In the genomic region with DNA sequence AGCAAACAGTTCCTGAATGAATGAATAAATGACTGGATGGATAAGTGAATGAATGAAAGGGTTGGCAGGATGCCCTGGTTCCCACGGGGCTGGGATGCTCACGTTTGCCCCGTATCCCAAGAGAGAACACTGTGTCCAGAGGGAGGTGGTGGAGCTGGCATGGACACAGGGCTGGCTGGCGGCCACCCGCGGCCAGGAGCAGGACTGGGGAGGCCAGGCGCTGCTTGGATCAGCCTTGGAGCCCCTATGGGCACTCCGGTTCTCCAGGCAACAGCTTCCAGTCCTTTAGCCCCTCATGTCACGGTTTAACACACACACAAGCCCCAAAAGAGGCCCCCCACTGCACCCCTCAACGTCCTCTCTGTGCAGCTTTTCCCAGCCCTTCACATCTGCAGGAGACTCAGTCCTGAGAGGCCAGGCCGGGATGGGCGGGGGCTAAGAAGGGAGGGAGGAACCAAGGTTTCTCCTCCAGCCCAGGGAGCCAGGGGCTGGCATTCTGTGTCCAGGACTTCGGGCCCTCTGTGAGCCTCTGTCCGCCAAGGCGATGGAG, we compare ENCODE assay signal across 10 cellular contexts.
A peak's percentile ranks its signal among the peaks of the same experiment; 100 is the strongest.
DNase-seq lines count a peak whose midpoint lies in the region; ATAC-seq and TF ChIP-seq lines count a peak whose summit lies in the region.
"Had no signal": no experiment of that assay in that cellular context is flagged by ENCODE, and none has a peak within 500 bp of the region (broad histone marks: within the 10 kb centered on the region; RNA-seq: fewer than 3 reads in every experiment).

No MANE protein-coding gene starts in this region.

- H3K27me3 ChIP-seq in neuronal stem cell (ENCODE audit: control insufficient read depth in 3 of 3, insufficient read depth in 3 of 3, low read depth in 1 of 3, low read length in 3 of 3) (no peaks in the 10 kb centered on the region), vagina (no peaks in the 10 kb centered on the region), MG63 (no peaks in the 10 kb centered on the region)
- H3K27me3 ChIP-seq: SJCRH30 had no signal

- peaks cover 10% of the 10 kb centered on the region for H3K27me3 Mint-ChIP-seq in WTC11 (ENCODE audit: low read depth)

- H3K4me2 ChIP-seq in neuronal stem cell (ENCODE audit: insufficient read depth, low read length, poor library complexity, severe bottlenecking): no peak overlapping the region

- peak overlapping the region; percentile 60 for H2AK5ac ChIP-seq in neuronal stem cell (ENCODE audit: low read depth, low read length)

- intact Hi-C loops in Right ventricle myocardium superior (cut with DNase I) (no loop called here), vagina (cut with DNase I) (loop anchor here (10.0 kb wide), 1 partner anchor 88 kb away; a partner anchor contains a TSS)

- H3K4me3 ChIP-seq in neuronal stem cell (ENCODE audit: low read length in 2 of 2) (no peak overlapping the region), vagina (peak overlapping the region in 1 of 2 donors; percentile 32), MG63 (no peak overlapping the region)
- H3K4me3 ChIP-seq: SJCRH30 had no signal

- H3K27ac ChIP-seq in neuronal stem cell (replicated peaks; ENCODE audit: low read length): peak overlapping the region; percentile 96
- H3K27ac ChIP-seq in vagina: peak overlapping the region; percentile 76
- H3K27ac ChIP-seq: SJCRH30 had no signal

- peaks cover 46% of the 10 kb centered on the region for H3K4me1 Mint-ChIP-seq in WTC11

- CTCF ChIA-PET in WTC11 (lab: Charles Lee): interaction anchor here (0.8 to 3.3 kb wide), 6 partner anchors 21 to 134 kb away, joined by 3 to 14 read pairs (median 6); no protein-coding TSS in a partner anchor

- POLR2A ChIA-PET in WTC11 (lab: Charles Lee): interaction anchor here (0.7 to 2.4 kb wide), 2 partner anchors 91 to 142 kb away, joined by 3 to 9 read pairs; a partner anchor contains a TSS

- no peak overlapping the region for H2BK5ac ChIP-seq in neuronal stem cell (ENCODE audit: low read length)

- H3K18ac ChIP-seq in neuronal stem cell (ENCODE audit: low read length): peak overlapping the region; percentile 96

- H3K79me1 ChIP-seq in neuronal stem cell (ENCODE audit: low read depth, low read length): no peaks in the 10 kb centered on the region

- WGBS in neuronal stem cell (ENCODE audit: extremely low coverage in 2 of 2, insufficient read length in 2 of 2, insufficient replicate concordance in 1 of 2), 2 donors: no CpG with 5 or more reads among the region's 15 CpGs

- peak overlapping the region; percentile 75 for H4K91ac ChIP-seq in neuronal stem cell (ENCODE audit: low read depth, low read length, poor library complexity)

- H3K4ac ChIP-seq in neuronal stem cell (ENCODE audit: low read length): no peak overlapping the region

- peaks cover 10% of the 10 kb centered on the region for H3K36me3 Mint-ChIP-seq in WTC11

- H3K14ac ChIP-seq in neuronal stem cell (ENCODE audit: low read length): no peak overlapping the region

- peak overlapping the region; percentile 76 for H2BK15ac ChIP-seq in neuronal stem cell (ENCODE audit: low read length)

- 0 out of 2 replicates have a peak overlapping the region, but pooled peaks have one; percentile 45 for H3K27ac Mint-ChIP-seq in WTC11

- peak overlapping the region; percentile 72 for H3K4me3 Mint-ChIP-seq in WTC11

- H4K8ac ChIP-seq in neuronal stem cell (ENCODE audit: low read depth, low read length): no peak overlapping the region

- H3K9ac ChIP-seq in neuronal stem cell (ENCODE audit: low read depth, low read length, poor library complexity): no peak overlapping the region

- H2BK120ac ChIP-seq in neuronal stem cell (ENCODE audit: low read depth, low read length): peak overlapping the region; percentile 97

- peaks cover 16% of the 10 kb centered on the region for H3K9me3 Mint-ChIP-seq in WTC11

- peak overlapping the region; percentile 9 for H2AFZ ChIP-seq in neuronal stem cell (ENCODE audit: low read length)

- no peak for TF ChIP-seq POLR2A in vagina (IDR thresholded peaks at IDR 0.05)

- DNase-seq in WTC11 (ENCODE audit: low spot score) (peak; percentile 47), Right ventricle myocardium superior (peak; percentile 90), neuronal stem cell (ENCODE audit: low spot score) (no peak), vagina (ENCODE audit: extremely low spot score in 2 of 2) (no peak), NCI-H82 treated with DMSO at 0.1 percent for 48 hours (lab: John Stamatoyannopoulos, UW; ENCODE audit: unreplicated experiment) (no peak), MG63 (no peak)
- DNase-seq in activated CD4-positive, alpha-beta T cell treated with anti-CD3 and anti-CD28 coated beads, Interleukin-2, amount 50 U/mL, for 4 hours: no peak
- DNase-seq: NCI-H1436; SJCRH30; stimulated activated CD4-positive, alpha-beta T cell treated with anti-CD3 and anti-CD28 coated beads, Interleukin-2, amount 100 ng/mL, for 24 hours had no signal

- H3K4me1 ChIP-seq in neuronal stem cell (ENCODE audit: control insufficient read depth in 2 of 2, insufficient read depth in 1 of 2, low read depth in 1 of 2, low read length in 2 of 2): peaks cover 14 to 21% of the 10 kb centered on the region in 2 donors
- H3K4me1 ChIP-seq in vagina: peaks cover 42% of the 10 kb centered on the region

- H3K9me3 ChIP-seq in neuronal stem cell (replicated peaks in 1 of 2; ENCODE audit: control insufficient read depth in 2 of 2, insufficient read depth in 1 of 2, low read depth in 1 of 2, low read length in 2 of 2) (peaks cover 0 to 6% of the 10 kb centered on the region in 2 donors), vagina (no peaks in the 10 kb centered on the region), MG63 (no peaks in the 10 kb centered on the region)
- H3K9me3 ChIP-seq: SJCRH30 had no signal

- no peaks in the 10 kb centered on the region for H3K36me3 ChIP-seq in neuronal stem cell (replicated peaks in 1 of 2; ENCODE audit: control insufficient read depth in 2 of 2, insufficient read depth in 2 of 2, low read length in 2 of 2)
- no peaks in the 10 kb centered on the region for H3K36me3 ChIP-seq in vagina
- H3K36me3 ChIP-seq in MG63: no peaks in the 10 kb centered on the region
- H3K36me3 ChIP-seq: SJCRH30 had no signal

- H3K23ac ChIP-seq in neuronal stem cell (ENCODE audit: low read depth, low read length, poor library complexity): no peak overlapping the region

- ATAC-seq in WTC11 (peak; percentile 37), Right ventricle myocardium superior (ENCODE audit: poor library complexity) (peak; percentile 79)

- TF ChIP-seq CTCF in WTC11 (IDR thresholded peaks at IDR 0.05): no peak
- no peak for TF ChIP-seq CTCF in vagina (IDR thresholded peaks at IDR 0.05)

- H2BK12ac ChIP-seq in neuronal stem cell (ENCODE audit: low read length): no peak overlapping the region

TF ChIP-seq in WTC11, 78 proteins besides CTCF, POLR2A, EP300 and RAD21:
- TF ChIP-seq, protein P1, sequence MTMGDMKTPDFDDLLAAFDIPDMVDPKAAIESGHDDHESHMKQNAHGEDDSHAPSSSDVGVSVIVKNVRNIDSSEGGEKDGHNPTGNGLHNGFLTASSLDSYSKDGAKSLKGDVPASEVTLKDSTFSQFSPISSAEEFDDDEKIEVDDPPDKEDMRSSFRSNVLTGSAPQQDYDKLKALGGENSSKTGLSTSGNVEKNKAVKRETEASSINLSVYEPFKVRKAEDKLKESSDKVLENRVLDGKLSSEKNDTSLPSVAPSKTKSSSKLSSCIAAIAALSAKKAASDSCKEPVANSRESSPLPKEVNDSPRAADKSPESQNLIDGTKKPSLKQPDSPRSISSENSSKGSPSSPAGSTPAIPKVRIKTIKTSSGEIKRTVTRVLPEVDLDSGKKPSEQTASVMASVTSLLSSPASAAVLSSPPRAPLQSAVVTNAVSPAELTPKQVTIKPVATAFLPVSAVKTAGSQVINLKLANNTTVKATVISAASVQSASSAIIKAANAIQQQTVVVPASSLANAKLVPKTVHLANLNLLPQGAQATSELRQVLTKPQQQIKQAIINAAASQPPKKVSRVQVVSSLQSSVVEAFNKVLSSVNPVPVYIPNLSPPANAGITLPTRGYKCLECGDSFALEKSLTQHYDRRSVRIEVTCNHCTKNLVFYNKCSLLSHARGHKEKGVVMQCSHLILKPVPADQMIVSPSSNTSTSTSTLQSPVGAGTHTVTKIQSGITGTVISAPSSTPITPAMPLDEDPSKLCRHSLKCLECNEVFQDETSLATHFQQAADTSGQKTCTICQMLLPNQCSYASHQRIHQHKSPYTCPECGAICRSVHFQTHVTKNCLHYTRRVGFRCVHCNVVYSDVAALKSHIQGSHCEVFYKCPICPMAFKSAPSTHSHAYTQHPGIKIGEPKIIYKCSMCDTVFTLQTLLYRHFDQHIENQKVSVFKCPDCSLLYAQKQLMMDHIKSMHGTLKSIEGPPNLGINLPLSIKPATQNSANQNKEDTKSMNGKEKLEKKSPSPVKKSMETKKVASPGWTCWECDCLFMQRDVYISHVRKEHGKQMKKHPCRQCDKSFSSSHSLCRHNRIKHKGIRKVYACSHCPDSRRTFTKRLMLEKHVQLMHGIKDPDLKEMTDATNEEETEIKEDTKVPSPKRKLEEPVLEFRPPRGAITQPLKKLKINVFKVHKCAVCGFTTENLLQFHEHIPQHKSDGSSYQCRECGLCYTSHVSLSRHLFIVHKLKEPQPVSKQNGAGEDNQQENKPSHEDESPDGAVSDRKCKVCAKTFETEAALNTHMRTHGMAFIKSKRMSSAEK (CRISPR knock-in tag; IDR thresholded peaks at IDR 0.05; ENCODE audit: borderline replicate concordance): no peak
- TF ChIP-seq, protein P2, sequence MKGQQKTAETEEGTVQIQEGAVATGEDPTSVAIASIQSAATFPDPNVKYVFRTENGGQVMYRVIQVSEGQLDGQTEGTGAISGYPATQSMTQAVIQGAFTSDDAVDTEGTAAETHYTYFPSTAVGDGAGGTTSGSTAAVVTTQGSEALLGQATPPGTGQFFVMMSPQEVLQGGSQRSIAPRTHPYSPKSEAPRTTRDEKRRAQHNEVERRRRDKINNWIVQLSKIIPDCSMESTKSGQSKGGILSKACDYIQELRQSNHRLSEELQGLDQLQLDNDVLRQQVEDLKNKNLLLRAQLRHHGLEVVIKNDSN (CRISPR knock-in tag; IDR thresholded peaks at IDR 0.05): 0 out of 2 replicates have a peak, but pooled peaks have one; percentile 15
TF ChIP-seq in WTC11: peak in this region for 1.

Comparison
In these comparisons a context has a peak if more than half of its experiments do, and no peak if none do; other contexts are left out.
1. DNase-seq: peak in WTC11 (single experiment) and Right ventricle myocardium superior (single experiment); none in neuronal stem cell (single experiment), vagina (0 of 2), NCI-H82 treated with DMSO at 0.1 percent for 48 hours (single experiment), activated CD4-positive, alpha-beta T cell treated with anti-CD3 and anti-CD28 coated beads, Interleukin-2, amount 50 U/mL, for 4 hours (0 of 2) and MG63 (single experiment).